8 cellular contexts compared by ENCODE assay signal in genomic region chr6:99424022-99424421, GRCh38. TPM values are rescaled to one million over a fixed set of nuclear protein-coding genes. Genes with fewer than 3 reads are reported as not detected.
DNase-seq lines count a peak whose midpoint lies in the region; ATAC-seq and TF ChIP-seq lines count a peak whose summit lies in the region.

No MANE protein-coding gene starts in this region.

- peaks cover 46% of the 10 kb centered on the region for H3K4me1 Mint-ChIP-seq in dendritic cell treated with granulocyte-macrophage colony-stimulating factor and Interleukin-4, amounts not matched to agents 40 ng/mL and 50 ng/mL, for 4 days (ENCODE audit: low read depth)
- peaks cover 70% of the 10 kb centered on the region for H3K4me1 Mint-ChIP-seq in nephron progenitor cell

- no peaks in the 10 kb centered on the region for H3K36me3 ChIP-seq in mucosa of descending colon (ENCODE audit: low read depth)

- peak overlapping the region; percentile 97 for H3K4me3 Mint-ChIP-seq in dendritic cell treated with granulocyte-macrophage colony-stimulating factor and Interleukin-4, amounts not matched to agents 40 ng/mL and 50 ng/mL, for 4 days
- H3K4me3 Mint-ChIP-seq in nephron progenitor cell: peak overlapping the region; percentile 96

- H3K27me3 Mint-ChIP-seq in dendritic cell treated with granulocyte-macrophage colony-stimulating factor and Interleukin-4, amounts not matched to agents 40 ng/mL and 50 ng/mL, for 4 days: no peaks in the 10 kb centered on the region
- H3K27me3 Mint-ChIP-seq in nephron progenitor cell (ENCODE audit: low read depth, poor library complexity): peaks cover 3% of the 10 kb centered on the region

- intact Hi-C loops in dendritic cell treated with granulocyte-macrophage colony-stimulating factor and Interleukin-4, amounts not matched to agents 40 ng/mL and 50 ng/mL, for 4 days (cut with micrococcal nuclease): loop anchor here (2.0 to 10.0 kb wide), 3 partner anchors 29 to 145 kb away; partner anchors contain the start of genes CCNC and COQ3
- intact Hi-C loops in mucosa of descending colon (cut with DNase I, micrococcal nuclease): no loop called here

- H3K36me3 Mint-ChIP-seq in dendritic cell treated with granulocyte-macrophage colony-stimulating factor and Interleukin-4, amounts not matched to agents 40 ng/mL and 50 ng/mL, for 4 days (ENCODE audit: low read depth): peaks cover 49% of the 10 kb centered on the region
- H3K36me3 Mint-ChIP-seq in nephron progenitor cell (ENCODE audit: low read depth): peaks cover 53% of the 10 kb centered on the region

- TF ChIP-seq CTCF in AG10803 (conservative IDR thresholded peaks at IDR 0.05; ENCODE audit: low read length) (no peak), LNCaP clone FGC (IDR thresholded peaks at IDR 0.05; ENCODE audit: control insufficient read depth, extremely low read depth, insufficient read depth) (no peak), nephron progenitor cell (IDR thresholded peaks at IDR 0.05) (no peak), mucosa of descending colon (IDR thresholded peaks at IDR 0.05) (no peak)

- H3K9me3 Mint-ChIP-seq in dendritic cell treated with granulocyte-macrophage colony-stimulating factor and Interleukin-4, amounts not matched to agents 40 ng/mL and 50 ng/mL, for 4 days: no peaks in the 10 kb centered on the region
- H3K9me3 Mint-ChIP-seq in nephron progenitor cell: no peaks in the 10 kb centered on the region

- H3K4me3 ChIP-seq in AG10803 (ENCODE audit: low read length) (peak overlapping the region; percentile 94), LNCaP clone FGC (ENCODE audit: low read depth, low read length) (peak overlapping the region; percentile 86), mucosa of descending colon (no peak overlapping the region)

- ATAC-seq in mucosa of descending colon (no peak), GM21786 (IDR thresholded peaks at IDR 0.05; ENCODE audit: unreplicated experiment) (no peak)

- no peak for DNase-seq in AG10803 (ENCODE audit: low read depth)
- no peak for DNase-seq in LNCaP clone FGC (ENCODE audit: low read depth)
- DNase-seq in nephron progenitor cell: no peak
- DNase-seq in germinal center (ENCODE audit: low spot score): no peak
- no peak for DNase-seq in mucosa of descending colon
- no peak for DNase-seq in hepatic stellate cell (ENCODE audit: low spot score)

- no peak overlapping the region for H3K27ac Mint-ChIP-seq in dendritic cell treated with granulocyte-macrophage colony-stimulating factor and Interleukin-4, amounts not matched to agents 40 ng/mL and 50 ng/mL, for 4 days
- H3K27ac Mint-ChIP-seq in nephron progenitor cell: peak overlapping the region; percentile 81

- peaks cover 45% of the 10 kb centered on the region for H3K4me1 ChIP-seq in mucosa of descending colon (ENCODE audit: low read depth)

- no peaks in the 10 kb centered on the region for H3K9me3 ChIP-seq in mucosa of descending colon

RNA-seq across cellular contexts. Expression of gene PNISR, which starts 1.1 kb away (rescaled TPM):
- total RNA-seq in mucosa of descending colon: 100 to 1,000 TPM in 2 of 3 donors, 10 to 100 TPM in 1; 77.4 to 121 (median 105) TPM

RNA-seq across cellular contexts. Expression of gene COQ3, which starts 30.0 kb away (rescaled TPM):
- total RNA-seq in mucosa of descending colon: 10 to 100 TPM in 1 of 3 donors, 1 to 10 TPM in 2; 8.9 to 12.6 (median 9.5) TPM
